Comparison of ENCODE assay signal across 8 cellular contexts in genomic region chr7:98165827-98166667, GRCh38. TPM values are rescaled to one million over a fixed set of nuclear protein-coding genes. Genes with fewer than 3 reads are reported as not detected.
DNase-seq lines count a peak whose midpoint lies in the region; ATAC-seq and TF ChIP-seq lines count a peak whose summit lies in the region.

No MANE protein-coding gene starts in this region.

- H3K4me3 ChIP-seq in GM23338 (no peak overlapping the region), psoas muscle (no peak overlapping the region)

- no peak overlapping the region for H3K4me3 Mint-ChIP-seq in GM23338
- no peak overlapping the region for H3K4me3 Mint-ChIP-seq in glutamatergic neuron (ENCODE audit: unreplicated experiment)

- WGBS in psoas muscle, 3 donors = 63 to 77% (median 71%) methylated on average over 17 to 18 of the region's 18 CpGs

- 0 out of 2 replicates have a peak, but pooled peaks cover 2% of the 10 kb centered on the region for H3F3A ChIP-seq in GM23338 (replicated peaks; ENCODE audit: low read depth)

- peaks cover 12% of the 10 kb centered on the region for H3K79me2 ChIP-seq in GM23338 (replicated peaks; ENCODE audit: insufficient read depth)

- H3K27me3 Mint-ChIP-seq in GM23338 (ENCODE audit: insufficient read depth, low read depth, poor library complexity) (peaks cover 3% of the 10 kb centered on the region), glutamatergic neuron (ENCODE audit: unreplicated experiment) (no peaks in the 10 kb centered on the region)

- no peak overlapping the region for H2AFZ ChIP-seq in GM23338

- ATAC-seq in GM23338 (peak; percentile 91), psoas muscle (peak; percentile 20 to 72 (median 65))

- no peaks in the 10 kb centered on the region for H3K9me2 ChIP-seq in GM23338 (ENCODE audit: insufficient read depth)

- DNase-seq in COR-L47 (lab: John Stamatoyannopoulos, UW) (peak; percentile 52), GM23338 (ENCODE audit: low spot score) (peak; percentile 85), NCI-H345 (lab: John Stamatoyannopoulos, UW) (peak; percentile 48), activated T-cell treated with anti-CD3 and anti-CD28 coated beads for 4 hours (peak; percentile 33), glutamatergic neuron (peak; percentile 77), psoas muscle (peak in 1 of 2 donors; percentile 76), SKM-1 (lab: John Stamatoyannopoulos, UW; ENCODE audit: unreplicated experiment) (no peak), ecto neural progenitor cell (ENCODE audit: low spot score) (no peak)

- no peak overlapping the region for H3K27ac Mint-ChIP-seq in GM23338
- no peak overlapping the region for H3K27ac Mint-ChIP-seq in glutamatergic neuron (ENCODE audit: unreplicated experiment)

- peaks cover 5% of the 10 kb centered on the region for H3K4me1 ChIP-seq in GM23338 (ENCODE audit: insufficient read depth)
- H3K4me1 ChIP-seq in psoas muscle = peaks cover 25% of the 10 kb centered on the region

- intact Hi-C loops in psoas muscle (cut with DNase I) = loop anchor here (5.0 kb wide), 2 partner anchors 34 to 144 kb away; no protein-coding TSS in a partner anchor

- H3K27me3 ChIP-seq in GM23338 (ENCODE audit: insufficient read depth) (no peaks in the 10 kb centered on the region), psoas muscle (ENCODE audit: insufficient read depth in 3 of 3, low read length in 2 of 3) (no peaks in the 10 kb centered on the region)

- peaks cover 16% of the 10 kb centered on the region; the same call in 1 of the 2 replicates for H4K20me1 ChIP-seq in GM23338 (replicated peaks; ENCODE audit: insufficient read depth)

- H3K9me3 ChIP-seq in psoas muscle = no peaks in the 10 kb centered on the region

- H3K9me3 Mint-ChIP-seq in GM23338 (no peaks in the 10 kb centered on the region), glutamatergic neuron (ENCODE audit: unreplicated experiment) (no peaks in the 10 kb centered on the region)

- H3K4me1 Mint-ChIP-seq in GM23338 = peaks cover 22% of the 10 kb centered on the region; the same call in 2 of the 3 replicates
- no peaks in the 10 kb centered on the region for H3K4me1 Mint-ChIP-seq in glutamatergic neuron (ENCODE audit: low read depth, unreplicated experiment)

- no peak overlapping the region for H3K27ac ChIP-seq in GM23338 (ENCODE audit: low read depth)
- H3K27ac ChIP-seq in psoas muscle = no peak overlapping the region

- no peaks in the 10 kb centered on the region for H3K36me3 ChIP-seq in GM23338 (ENCODE audit: insufficient read depth)
- H3K36me3 ChIP-seq in psoas muscle (ENCODE audit: insufficient read depth in 1 of 2, low read depth in 1 of 2) = no peaks in the 10 kb centered on the region

- TF ChIP-seq CTCF in GM23338 (conservative IDR thresholded peaks at IDR 0.05; ENCODE audit: low read depth in 2 of 2) = peak; percentile 87
- TF ChIP-seq CTCF in glutamatergic neuron (IDR thresholded peaks at IDR 0.05; ENCODE audit: partially characterized antibody, unreplicated experiment) = peak; percentile 55
- peak; percentile 49 for TF ChIP-seq CTCF in psoas muscle (IDR thresholded peaks at IDR 0.05)

- H3K36me3 Mint-ChIP-seq in GM23338 (ENCODE audit: low read depth) (no peaks in the 10 kb centered on the region), glutamatergic neuron (ENCODE audit: unreplicated experiment) (no peaks in the 10 kb centered on the region)

- no peak overlapping the region for H3K4me2 ChIP-seq in GM23338

TF ChIP-seq in GM23338, 12 proteins besides CTCF, POLR2A, EP300 and RAD21 (continues in another document):
- TF ChIP-seq POLR2AphosphoS5 (IDR thresholded peaks at IDR 0.05; ENCODE audit: low read depth) (no peak), REST (IDR thresholded peaks at IDR 0.05; ENCODE audit: unreplicated experiment) (no peak), CREB1 (CRISPR knock-in tag; IDR thresholded peaks at IDR 0.05; ENCODE audit: low read depth) (no peak), EZH2phosphoT487 (IDR thresholded peaks at IDR 0.05; ENCODE audit: unreplicated experiment) (no peak), JUNB (IDR thresholded peaks at IDR 0.05; ENCODE audit: unreplicated experiment) (no peak), ZNF114 (CRISPR knock-in tag; IDR thresholded peaks at IDR 0.05) (no peak), ZNF331 (CRISPR knock-in tag; IDR thresholded peaks at IDR 0.05; ENCODE audit: low read depth) (no peak), ETS1 (IDR thresholded peaks at IDR 0.05) (no peak), EZH2 (IDR thresholded peaks at IDR 0.05; ENCODE audit: low read depth, unreplicated experiment) (no peak)

RNA-seq across cellular contexts. Expression of gene BHLHA15, which starts 45.2 kb away (rescaled TPM):
- 8.3 and 10.9 TPM in 2 replicates for total RNA-seq in GM23338 (2014; rRNA removed; shearing (Covaris generic))
- 0.99 and 1.4 TPM in 2 replicates for polyA plus RNA-seq in GM23338 (2016; fragmentation: Nextera tagmentation; extraction: Ambion mirVana)
- total RNA-seq in glutamatergic neuron (ENCODE audit: unreplicated experiment) = not detected
- total RNA-seq in psoas muscle = not detected
- polyA plus RNA-seq in psoas muscle = not detected

RNA-seq across cellular contexts. Expression of gene LMTK2, which starts 59.4 kb away (rescaled TPM):
- 26.8 and 30.8 TPM in 2 replicates for total RNA-seq in GM23338 (2014; rRNA removed; shearing (Covaris generic))
- polyA plus RNA-seq in GM23338 (2016; fragmentation: Nextera tagmentation; extraction: Ambion mirVana) = 6.1 and 6.5 TPM in 2 replicates
- 20.6 TPM for total RNA-seq in glutamatergic neuron (ENCODE audit: unreplicated experiment)
- 10 to 100 TPM; 12.7 to 25.0 (median 16.1) TPM for total RNA-seq in psoas muscle
- polyA plus RNA-seq in psoas muscle = 10 to 100 TPM in 1 of 3 donors, 1 to 10 TPM in 2; 3.6 to 13.5 (median 4.8) TPM

Comparison
In these comparisons a context has a peak if more than half of its experiments do, and no peak if none do; other contexts are left out.
1. DNase-seq: peak in COR-L47 (single experiment), GM23338 (single experiment), NCI-H345 (single experiment), activated T-cell treated with anti-CD3 and anti-CD28 coated beads for 4 hours (single experiment) and glutamatergic neuron (single experiment); none in SKM-1 (single experiment) and ecto neural progenitor cell (single experiment).
2. Peak in every context shown above with its lines, with median percentiles within 50 percentile points of each other: CTCF ChIP-seq.